In genomic region chr16:19315889-19316288, GRCh38 we compare ENCODE assay signal across 42 cellular contexts. TPM values are rescaled to one million over a fixed set of nuclear protein-coding genes. Genes with fewer than 3 reads are reported as not detected.
"Had no signal": no experiment of that assay in that cellular context is flagged by ENCODE, and none has a peak within 500 bp of the region (broad histone marks: within the 10 kb centered on the region; RNA-seq: fewer than 3 reads in every experiment).

No MANE protein-coding gene starts in this region.

- H3K9me3 Mint-ChIP-seq: activated B cell treated with CpG ODN at 0.5 μM for 24 hours; activated CD4-positive, alpha-beta memory T cell treated with anti-CD3 and anti-CD28 coated beads for 36 hours; activated CD4-positive, alpha-beta T cell treated with anti-CD3 and anti-CD28 coated beads, Interleukin-2, amount 10 ng/mL, durations not matched to agents 24 days and 14 days; activated naive CD4-positive, alpha-beta T cell treated with anti-CD3 and anti-CD28 coated beads for 36 hours; activated naive CD4-positive, alpha-beta T cell treated with anti-CD3 and anti-CD28 coated beads, Interleukin-2, amount 50 U/mL, for 24 hours; activated naive CD8-positive, alpha-beta T cell treated with anti-CD3 and anti-CD28 coated beads for 36 hours; activated naive CD8-positive, alpha-beta T cell treated with anti-CD3 and anti-CD28 coated beads, Interleukin-2, amount 50 U/mL, for 24 hours; activated T-helper 1 cell treated with anti-CD3 and anti-CD28 coated beads, Interleukin-12 subunit alpha, Interleukin-12 subunit beta, Interleukin-2, Interleukin-4 antibody, amounts not matched to agents 30 ng/mL and 10 ng/mL and 1 ng/mL, durations not matched to agents 14 hours and 24 hours and 36 hours; activated T-helper 2 cell treated with anti-CD3 and anti-CD28 coated beads, Interferon-gamma antibody, Interleukin-2, Interleukin-4, amounts not matched to agents 10 μg/mL and 5 μg/mL and 100 μg/mL, durations not matched to agents 14 hours and 24 hours and 36 hours; T-helper 1 cell treated with Interleukin-12 subunit alpha and Interleukin-12 subunit beta and Interleukin-4 antibody, amounts not matched to agents 30 μg/mL and 1 μg/mL, for 36 hours; T-helper 2 cell treated with Interferon-gamma antibody and Interleukin-4, amounts not matched to agents 5 μg/mL and 100 μg/mL, for 36 hours had no signal

- H3K36me3 ChIP-seq: adrenal gland, breast epithelium, cardiac muscle cell, colonic mucosa, esophagus squamous epithelium, gastroesophageal sphincter, heart right ventricle, WERI-Rb-1 had no signal

- H3K27ac ChIP-seq: adrenal gland, body of pancreas, breast epithelium, cardiac muscle cell, colonic mucosa, epithelial cell of prostate, esophagus squamous epithelium, gastroesophageal sphincter, heart right ventricle, WERI-Rb-1 had no signal

- H3K36me3 Mint-ChIP-seq: activated CD4-positive, alpha-beta memory T cell treated with anti-CD3 and anti-CD28 coated beads for 36 hours; activated CD8-positive, alpha-beta memory T cell treated with anti-CD3 and anti-CD28 coated beads, Interleukin-2, amount 10 ng/mL, durations not matched to agents 7 days and 5 days; activated naive CD4-positive, alpha-beta T cell treated with anti-CD3 and anti-CD28 coated beads, Interleukin-2, amount 50 U/mL, for 24 hours; activated naive CD8-positive, alpha-beta T cell treated with anti-CD3 and anti-CD28 coated beads for 36 hours had no signal

- H3K4me1 Mint-ChIP-seq: activated B cell treated with CpG ODN at 0.5 μM for 24 hours; activated CD8-positive, alpha-beta memory T cell treated with anti-CD3 and anti-CD28 coated beads, Interleukin-2, amount 10 ng/mL, durations not matched to agents 7 days and 5 days; activated naive CD4-positive, alpha-beta T cell treated with anti-CD3 and anti-CD28 coated beads, Interleukin-2, amount 50 U/mL, for 24 hours; activated naive CD8-positive, alpha-beta T cell treated with anti-CD3 and anti-CD28 coated beads for 36 hours; activated naive CD8-positive, alpha-beta T cell treated with anti-CD3 and anti-CD28 coated beads, Interleukin-2, amount 50 U/mL, for 24 hours had no signal

- H3K9me3 ChIP-seq: adrenal gland, body of pancreas, breast epithelium, colonic mucosa, esophagus squamous epithelium, gastroesophageal sphincter had no signal

- H3K27me3 ChIP-seq: adrenal gland, body of pancreas, breast epithelium, cardiac muscle cell, colonic mucosa, esophagus squamous epithelium, gastroesophageal sphincter, heart right ventricle had no signal

- H3K4me1 ChIP-seq: adrenal gland, body of pancreas, breast epithelium, colonic mucosa, esophagus squamous epithelium, heart right ventricle had no signal

- ATAC-seq: activated CD4-positive, CD25-positive, alpha-beta regulatory T cell treated with anti-CD3 and anti-CD28 coated beads, Interleukin-2, amount 50 U/mL, for 24 hours; activated CD8-positive, alpha-beta memory T cell treated with anti-CD3 and anti-CD28 coated beads, Interleukin-2, amount 10 ng/mL, durations not matched to agents 7 days and 5 days; activated CD8-positive, alpha-beta T cell treated with anti-CD3 and anti-CD28 coated beads, Interleukin-2, amount 10 ng/mL, durations not matched to agents 7 days and 5 days; activated naive CD8-positive, alpha-beta T cell treated with anti-CD3 and anti-CD28 coated beads, Interleukin-2, amount 50 U/mL, for 24 hours; body of pancreas; gastroesophageal sphincter; heart right ventricle had no signal

- H3K27ac Mint-ChIP-seq: activated B cell treated with CpG ODN at 0.5 μM for 24 hours; activated CD4-positive, alpha-beta memory T cell treated with anti-CD3 and anti-CD28 coated beads for 36 hours; activated CD4-positive, alpha-beta T cell treated with anti-CD3 and anti-CD28 coated beads, Interleukin-2, amount 10 ng/mL, durations not matched to agents 24 days and 14 days; activated CD8-positive, alpha-beta memory T cell treated with anti-CD3 and anti-CD28 coated beads, Interleukin-2, amount 10 ng/mL, durations not matched to agents 7 days and 5 days; activated CD8-positive, alpha-beta T cell treated with anti-CD3 and anti-CD28 coated beads, Interleukin-2, amount 10 ng/mL, durations not matched to agents 7 days and 5 days; activated naive CD4-positive, alpha-beta T cell treated with anti-CD3 and anti-CD28 coated beads for 36 hours; activated naive CD4-positive, alpha-beta T cell treated with anti-CD3 and anti-CD28 coated beads, Interleukin-2, amount 50 U/mL, for 24 hours; activated naive CD8-positive, alpha-beta T cell treated with anti-CD3 and anti-CD28 coated beads for 36 hours; activated naive CD8-positive, alpha-beta T cell treated with anti-CD3 and anti-CD28 coated beads, Interleukin-2, amount 50 U/mL, for 24 hours; activated T-helper 1 cell treated with anti-CD3 and anti-CD28 coated beads, Interleukin-12 subunit alpha, Interleukin-12 subunit beta, Interleukin-2, Interleukin-4 antibody, amounts not matched to agents 30 ng/mL and 10 ng/mL and 1 ng/mL, durations not matched to agents 14 hours and 24 hours and 36 hours; activated T-helper 2 cell treated with anti-CD3 and anti-CD28 coated beads, Interferon-gamma antibody, Interleukin-2, Interleukin-4, amounts not matched to agents 10 μg/mL and 5 μg/mL and 100 μg/mL, durations not matched to agents 14 hours and 24 hours and 36 hours; T-helper 1 cell treated with Interleukin-12 subunit alpha and Interleukin-12 subunit beta and Interleukin-4 antibody, amounts not matched to agents 30 μg/mL and 1 μg/mL, for 36 hours; T-helper 2 cell treated with Interferon-gamma antibody and Interleukin-4, amounts not matched to agents 5 μg/mL and 100 μg/mL, for 36 hours had no signal

- H3K27me3 Mint-ChIP-seq: activated CD4-positive, alpha-beta memory T cell treated with anti-CD3 and anti-CD28 coated beads for 36 hours; activated CD4-positive, alpha-beta T cell treated with anti-CD3 and anti-CD28 coated beads, Interleukin-2, amount 10 ng/mL, durations not matched to agents 24 days and 14 days; activated CD8-positive, alpha-beta memory T cell treated with anti-CD3 and anti-CD28 coated beads, Interleukin-2, amount 10 ng/mL, durations not matched to agents 7 days and 5 days had no signal

- H3K4me3 ChIP-seq: adrenal gland, body of pancreas, breast epithelium, cardiac muscle cell, colonic mucosa, esophagus squamous epithelium, gastroesophageal sphincter, heart right ventricle had no signal

- H3K4me3 Mint-ChIP-seq: activated B cell treated with CpG ODN at 0.5 μM for 24 hours; activated CD4-positive, alpha-beta memory T cell treated with anti-CD3 and anti-CD28 coated beads for 36 hours; activated CD4-positive, alpha-beta T cell treated with anti-CD3 and anti-CD28 coated beads, Interleukin-2, amount 10 ng/mL, durations not matched to agents 24 days and 14 days; activated CD8-positive, alpha-beta memory T cell treated with anti-CD3 and anti-CD28 coated beads, Interleukin-2, amount 10 ng/mL, durations not matched to agents 7 days and 5 days; activated CD8-positive, alpha-beta T cell treated with anti-CD3 and anti-CD28 coated beads, Interleukin-2, amount 10 ng/mL, durations not matched to agents 7 days and 5 days; activated naive CD4-positive, alpha-beta T cell treated with anti-CD3 and anti-CD28 coated beads for 36 hours; activated naive CD4-positive, alpha-beta T cell treated with anti-CD3 and anti-CD28 coated beads, Interleukin-2, amount 50 U/mL, for 24 hours; activated naive CD8-positive, alpha-beta T cell treated with anti-CD3 and anti-CD28 coated beads for 36 hours; activated naive CD8-positive, alpha-beta T cell treated with anti-CD3 and anti-CD28 coated beads, Interleukin-2, amount 50 U/mL, for 24 hours; activated T-helper 1 cell treated with anti-CD3 and anti-CD28 coated beads, Interleukin-12 subunit alpha, Interleukin-12 subunit beta, Interleukin-2, Interleukin-4 antibody, amounts not matched to agents 30 ng/mL and 10 ng/mL and 1 ng/mL, durations not matched to agents 14 hours and 24 hours and 36 hours; T-helper 1 cell treated with Interleukin-12 subunit alpha and Interleukin-12 subunit beta and Interleukin-4 antibody, amounts not matched to agents 30 μg/mL and 1 μg/mL, for 36 hours; T-helper 2 cell treated with Interferon-gamma antibody and Interleukin-4, amounts not matched to agents 5 μg/mL and 100 μg/mL, for 36 hours had no signal

- DNase-seq: activated B cell treated with CpG ODN at 0.5 μM for 24 hours; activated CD4-positive, alpha-beta memory T cell treated with anti-CD3 and anti-CD28 coated beads for 36 hours; activated CD4-positive, alpha-beta T cell treated with anti-CD3 and anti-CD28 coated beads, Interleukin-2, amount 10 ng/mL, durations not matched to agents 24 days and 14 days; activated CD8-positive, alpha-beta memory T cell treated with anti-CD3 and anti-CD28 coated beads, Interleukin-2, amount 10 ng/mL, durations not matched to agents 7 days and 5 days; activated CD8-positive, alpha-beta memory T cell treated with anti-CD3 and anti-CD28 coated beads, Interleukin-2, amount 50 U/mL, for 4 hours; activated CD8-positive, alpha-beta T cell treated with anti-CD3 and anti-CD28 coated beads, Interleukin-2, amount 10 ng/mL, durations not matched to agents 7 days and 5 days; activated effector memory CD4-positive, alpha-beta T cell treated with anti-CD3 and anti-CD28 coated beads, Interleukin-2, amount 50 U/mL, for 16 hours; activated naive CD4-positive, alpha-beta T cell treated with anti-CD3 and anti-CD28 coated beads for 36 hours; activated naive CD8-positive, alpha-beta T cell treated with anti-CD3 and anti-CD28 coated beads for 36 hours; activated naive CD8-positive, alpha-beta T cell treated with anti-CD3 and anti-CD28 coated beads, Interleukin-2, amount 50 U/mL, for 24 hours; activated T-cell treated with anti-CD3 and anti-CD28 coated beads, Interleukin-2, amount 50 U/mL, for 1 hour; activated T-cell treated with anti-CD3 and anti-CD28 coated beads, Interleukin-2, amount 50 U/mL, for 48 hours; adrenal gland; amygdala; aorta; body of pancreas; central memory CD4-positive, alpha-beta T cell; cerebellar nuclear complex; colonic mucosa; effector CD8-positive, alpha-beta T cell; esophagus squamous epithelium; foreskin melanocyte; heart right ventricle; T1000; WERI-Rb-1 had no signal

RNA-seq across cellular contexts. Expression of gene CLEC19A, which starts 30.4 kb away (rescaled TPM):
- total RNA-seq: activated B cell treated with CpG ODN at 0.5 μM for 24 hours; activated CD4-positive, alpha-beta memory T cell treated with anti-CD3 and anti-CD28 coated beads for 36 hours; activated CD4-positive, alpha-beta T cell treated with anti-CD3 and anti-CD28 coated beads, Interleukin-2, amount 10 ng/mL, durations not matched to agents 24 days and 14 days; activated CD8-positive, alpha-beta memory T cell treated with anti-CD3 and anti-CD28 coated beads for 36 hours; activated CD8-positive, alpha-beta memory T cell treated with anti-CD3 and anti-CD28 coated beads, Interleukin-2, amount 10 ng/mL, durations not matched to agents 7 days and 5 days; activated CD8-positive, alpha-beta T cell treated with anti-CD3 and anti-CD28 coated beads, Interleukin-2, amount 10 ng/mL, durations not matched to agents 7 days and 5 days; activated naive CD4-positive, alpha-beta T cell treated with anti-CD3 and anti-CD28 coated beads for 36 hours; activated naive CD8-positive, alpha-beta T cell treated with anti-CD3 and anti-CD28 coated beads for 36 hours; activated T-helper 1 cell treated with anti-CD3 and anti-CD28 coated beads, Interleukin-12 subunit alpha, Interleukin-12 subunit beta, Interleukin-2, Interleukin-4 antibody, amounts not matched to agents 30 ng/mL and 10 ng/mL and 1 ng/mL, durations not matched to agents 14 hours and 24 hours and 36 hours; activated T-helper 2 cell treated with anti-CD3 and anti-CD28 coated beads, Interferon-gamma antibody, Interleukin-2, Interleukin-4, amounts not matched to agents 10 μg/mL and 5 μg/mL and 100 μg/mL, durations not matched to agents 14 hours and 24 hours and 36 hours; adrenal gland; aorta; body of pancreas; cardiac muscle cell; colonic mucosa; dermis microvascular lymphatic vessel endothelial cell; endothelial cell of umbilical vein; esophagus squamous epithelium; fibroblast of lung; fibroblast of villous mesenchyme; gastroesophageal sphincter; glomerular endothelial cell; heart right ventricle had no signal
- polyA plus RNA-seq: adrenal gland, aorta, cardiac muscle cell, endothelial cell of umbilical vein, esophagus, fibroblast of lung, heart right ventricle had no signal
